In genomic region chr18:79944126-79944731, GRCh38 we compare ENCODE assay signal across 9 cellular contexts. TPM values are rescaled to one million over a fixed set of nuclear protein-coding genes. Genes with fewer than 3 reads are reported as not detected.
DNase-seq lines count a peak whose midpoint lies in the region; ATAC-seq and TF ChIP-seq lines count a peak whose summit lies in the region.
"Had no signal": no experiment of that assay in that cellular context is flagged by ENCODE, and none has a peak within 500 bp of the region (broad histone marks: within the 10 kb centered on the region; RNA-seq: fewer than 3 reads in every experiment).

No MANE protein-coding gene starts in this region.

- DNase-seq in NCI-H146 (lab: John Stamatoyannopoulos, UW): peak; percentile 24
- no peak for DNase-seq in NCI-H146 treated with DMSO at 0.1 percent for 48 hours (lab: John Stamatoyannopoulos, UW; ENCODE audit: unreplicated experiment)
- DNase-seq in HUDEP-2 (lab: John Stamatoyannopoulos, UW; ENCODE audit: unreplicated experiment in 76 of 76): peak in 56 of 76 experiments; percentile 13 to 89 (median 54)
- DNase-seq in activated naive CD8-positive, alpha-beta T cell treated with anti-CD3 and anti-CD28 coated beads, Interleukin-2, amount 50 U/mL, for 24 hours: peak; percentile 53
- DNase-seq in gastrocnemius medialis: no peak

- no peak overlapping the region for H3K4me3 Mint-ChIP-seq in activated naive CD8-positive, alpha-beta T cell treated with anti-CD3 and anti-CD28 coated beads, Interleukin-2, amount 50 U/mL, for 24 hours

- no peaks in the 10 kb centered on the region for H3K27me3 Mint-ChIP-seq in activated naive CD8-positive, alpha-beta T cell treated with anti-CD3 and anti-CD28 coated beads, Interleukin-2, amount 50 U/mL, for 24 hours

- in situ Hi-C loops in gastrocnemius medialis (cut with MboI; ENCODE audit: low sequenced_read_pairs in 4 of 4): no loop called here

- H3K36me3 Mint-ChIP-seq in activated naive CD8-positive, alpha-beta T cell treated with anti-CD3 and anti-CD28 coated beads, Interleukin-2, amount 50 U/mL, for 24 hours (ENCODE audit: low read depth): peaks cover 17% of the 10 kb centered on the region

- ATAC-seq in activated naive CD8-positive, alpha-beta T cell treated with anti-CD3 and anti-CD28 coated beads, Interleukin-2, amount 50 U/mL, for 24 hours: peak; percentile 95
- ATAC-seq in gastrocnemius medialis: no peak
- no peak for ATAC-seq in HG02840 (IDR thresholded peaks at IDR 0.05; ENCODE audit: low FRiP score, unreplicated experiment)
- ATAC-seq in HG03196 (IDR thresholded peaks at IDR 0.05; ENCODE audit: unreplicated experiment): no peak
- ATAC-seq in HG03354 (IDR thresholded peaks at IDR 0.05; ENCODE audit: poor library complexity, severe bottlenecking, unreplicated experiment): no peak
- ATAC-seq: A549 had no signal

- peak overlapping the region; percentile 69 for H3K27ac Mint-ChIP-seq in activated naive CD8-positive, alpha-beta T cell treated with anti-CD3 and anti-CD28 coated beads, Interleukin-2, amount 50 U/mL, for 24 hours

- TF ChIP-seq POLR2A in gastrocnemius medialis (IDR thresholded peaks at IDR 0.05): no peak

- H3K4me1 Mint-ChIP-seq in activated naive CD8-positive, alpha-beta T cell treated with anti-CD3 and anti-CD28 coated beads, Interleukin-2, amount 50 U/mL, for 24 hours: peaks cover 38% of the 10 kb centered on the region

- intact Hi-C loops in gastrocnemius medialis (cut with DNase I; ENCODE audit: low total_unique reads): no loop called here

- no peak overlapping the region for H3K4me3 ChIP-seq in gastrocnemius medialis
- H3K4me3 ChIP-seq: A549 had no signal

- H3K27ac ChIP-seq in gastrocnemius medialis: peak overlapping the region; percentile 36 to 96 (median 70)
- H3K27ac ChIP-seq: A549 had no signal

- no peaks in the 10 kb centered on the region for H3K9me3 ChIP-seq in gastrocnemius medialis
- H3K9me3 ChIP-seq: A549 had no signal

- no peaks in the 10 kb centered on the region for H3K9me3 Mint-ChIP-seq in activated naive CD8-positive, alpha-beta T cell treated with anti-CD3 and anti-CD28 coated beads, Interleukin-2, amount 50 U/mL, for 24 hours

- peaks cover 0 to 20% of the 10 kb centered on the region in 2 donors for H3K36me3 ChIP-seq in gastrocnemius medialis

- H3K4me1 ChIP-seq in gastrocnemius medialis: peaks cover 64 to 88% of the 10 kb centered on the region in 2 donors
- H3K4me1 ChIP-seq: A549 had no signal

- no peaks in the 10 kb centered on the region for H3K27me3 ChIP-seq in gastrocnemius medialis

- no peak for TF ChIP-seq CTCF in gastrocnemius medialis (IDR thresholded peaks at IDR 0.05 in 4 of 5, conservative IDR thresholded peaks at IDR 0.05 in 1 of 5)

RNA-seq across cellular contexts. Expression of gene SLC66A2, which starts 7.2 kb away (rescaled TPM):
- total RNA-seq in gastrocnemius medialis: 100 to 1,000 TPM in 2 of 4 donors, 10 to 100 TPM in 2; 43.3 to 121 (median 107) TPM

RNA-seq across cellular contexts. Expression of gene HSBP1L1, which starts 20.2 kb away (rescaled TPM):
- total RNA-seq in gastrocnemius medialis: 10 to 100 TPM in 1 of 4 donors, 1 to 10 TPM in 2, under 1 TPM in 1; 0.94 to 13.4 (median 6.9) TPM

RNA-seq across cellular contexts. Expression of gene TXNL4A, which starts 44.1 kb away (rescaled TPM):
- 100 to 1,000 TPM in 1 of 4 donors, 10 to 100 TPM in 3; 39.9 to 105 (median 66.4) TPM for total RNA-seq in gastrocnemius medialis

Comparison
In these comparisons a context has a peak if more than half of its experiments do, and no peak if none do; other contexts are left out.
1. DNase-seq: peak in NCI-H146 (single experiment), HUDEP-2 (56 of 76) and activated naive CD8-positive, alpha-beta T cell treated with anti-CD3 and anti-CD28 coated beads, Interleukin-2, amount 50 U/mL, for 24 hours (single experiment); none in NCI-H146 treated with DMSO at 0.1 percent for 48 hours (single experiment) and gastrocnemius medialis (0 of 2).